ENCODE assay signal across 9 cellular contexts in genomic region chr1:220786057-220786336, GRCh38. TPM values are rescaled to one million over a fixed set of nuclear protein-coding genes. Genes with fewer than 3 reads are reported as not detected.
DNase-seq lines count a peak whose midpoint lies in the region; ATAC-seq and TF ChIP-seq lines count a peak whose summit lies in the region.
"Had no signal": no experiment of that assay in that cellular context is flagged by ENCODE, and none has a peak within 500 bp of the region (broad histone marks: within the 10 kb centered on the region; RNA-seq: fewer than 3 reads in every experiment).

No MANE protein-coding gene starts in this region.

- H3K27me3 ChIP-seq in Peyer's patch (no peaks in the 10 kb centered on the region), iPS-15b (ENCODE audit: control insufficient read depth, insufficient read depth, low read length) (peaks cover 2% of the 10 kb centered on the region), suprapubic skin (no peaks in the 10 kb centered on the region)

- H3K4me1 ChIP-seq in Peyer's patch (peaks cover 0 to 9% (median 0%) of the 10 kb centered on the region in 4 donors), iPS-15b (ENCODE audit: control insufficient read depth, insufficient read depth, low read length) (peaks cover 12% of the 10 kb centered on the region), suprapubic skin (peaks cover 18% of the 10 kb centered on the region)

- TF ChIP-seq CTCF in Peyer's patch (IDR thresholded peaks at IDR 0.05), result peak in 1 of 6 experiments; percentile 1
- no peak for TF ChIP-seq CTCF in suprapubic skin (IDR thresholded peaks at IDR 0.05)

- TF ChIP-seq EP300 in suprapubic skin (IDR thresholded peaks at IDR 0.05), result no peak

- no peaks in the 10 kb centered on the region for H3K9me3 ChIP-seq in Peyer's patch
- no peaks in the 10 kb centered on the region for H3K9me3 ChIP-seq in iPS-15b (ENCODE audit: control insufficient read depth, insufficient read depth, low read length)
- no peaks in the 10 kb centered on the region for H3K9me3 ChIP-seq in suprapubic skin

- peak; percentile 63 for DNase-seq in DMS 273 (lab: John Stamatoyannopoulos, UW; ENCODE audit: unreplicated experiment)
- no peak for DNase-seq in DMS 273 treated with DMSO at 0.1 percent for 48 hours (lab: John Stamatoyannopoulos, UW)
- DNase-seq in Peyer's patch, result peak in 1 of 3 donors; percentile 61
- DNase-seq in suprapubic skin (ENCODE audit: low spot score in 2 of 2), result no peak
- DNase-seq in activated CD4-positive, alpha-beta T cell treated with anti-CD3 and anti-CD28 coated beads, Interleukin-2, amount 50 U/mL, for 1 hour, result no peak
- DNase-seq: effector CD4-positive, alpha-beta T cell had no signal

- WGBS in suprapubic skin, result 29% methylated on average over 13 of the region's 13 CpGs

- H3K4me3 ChIP-seq in Peyer's patch (peak overlapping the region; percentile 35 to 69 (median 55)), iPS-15b (ENCODE audit: low read depth, low read length) (peak overlapping the region; percentile 77), suprapubic skin (peak overlapping the region; percentile 61)

- peak overlapping the region; percentile 55 to 75 (median 66) for H3K27ac ChIP-seq in Peyer's patch
- H3K27ac ChIP-seq in suprapubic skin, result peak overlapping the region; percentile 47

- TF ChIP-seq POLR2A in Peyer's patch (IDR thresholded peaks at IDR 0.05), result no peak
- no peak for TF ChIP-seq POLR2A in suprapubic skin (IDR thresholded peaks at IDR 0.05)

- no peak for ATAC-seq in GM18867 (IDR thresholded peaks at IDR 0.05; ENCODE audit: unreplicated experiment)
- no peak for ATAC-seq in GM18907 (IDR thresholded peaks at IDR 0.05; ENCODE audit: unreplicated experiment)

- H3K9ac ChIP-seq in iPS-15b (ENCODE audit: low read depth, low read length), result no peak overlapping the region

- H3K36me3 ChIP-seq in Peyer's patch, result peaks cover 0 to 18% (median 0%) of the 10 kb centered on the region in 3 donors
- H3K36me3 ChIP-seq in iPS-15b (ENCODE audit: control insufficient read depth, insufficient read depth, low read length), result no peaks in the 10 kb centered on the region
- H3K36me3 ChIP-seq in suprapubic skin, result no peaks in the 10 kb centered on the region

RNA-seq across cellular contexts. Expression of gene MTARC1, which starts 0.7 kb away (rescaled TPM):
- 1 to 10 TPM; 3.3 to 7.8 (median 5.8) TPM for total RNA-seq in Peyer's patch
- 10 to 100 TPM in 1 of 4 donors, 1 to 10 TPM in 3; 2.1 to 12.7 (median 7.5) TPM for total RNA-seq in suprapubic skin

RNA-seq across cellular contexts. Expression of gene MTARC2, which starts 37.9 kb away (rescaled TPM):
- total RNA-seq in Peyer's patch, result 10 to 100 TPM; 47.9 to 96.0 (median 91.1) TPM
- total RNA-seq in suprapubic skin, result 1 to 10 TPM; 3.4 to 5.3 (median 4.1) TPM

Comparison
In these comparisons a context has a peak if more than half of its experiments do, and no peak if none do; other contexts are left out.
1. RNA of gene MTARC2, which starts 37.9 kb away (total RNA-seq): 47.9 to 96.0 TPM in Peyer's patch; 3.4 to 5.3 TPM in suprapubic skin; every median in the first group is over 4 times any median in the second.
2. Peak in every context shown above with its lines, with median percentiles within 50 percentile points of each other: H3K4me3 ChIP-seq.